Comparison of ENCODE assay signal across 15 cellular contexts in genomic region chr10:71501402-71501801, GRCh38.
"Had no signal": no experiment of that assay in that cellular context is flagged by ENCODE, and none has a peak within 500 bp of the region (broad histone marks: within the 10 kb centered on the region; RNA-seq: fewer than 3 reads in every experiment).

No MANE protein-coding gene starts in this region.

- H3K27ac Mint-ChIP-seq: activated CD4-positive, alpha-beta memory T cell treated with anti-CD3 and anti-CD28 coated beads, Interleukin-2, amount 10 ng/mL, durations not matched to agents 7 days and 5 days; activated naive CD4-positive, alpha-beta T cell treated with anti-CD3 and anti-CD28 coated beads, Interleukin-2, amount 50 U/mL, for 24 hours; activated T-helper 17 cell treated with anti-CD3 and anti-CD28 coated beads, Interleukin-2, amount 50 U/mL, for 72 hours had no signal

- H3K36me3 ChIP-seq: breast epithelium, right atrium auricular region, tibial nerve had no signal

- H3K27me3 Mint-ChIP-seq: activated naive CD4-positive, alpha-beta T cell treated with anti-CD3 and anti-CD28 coated beads, Interleukin-2, amount 50 U/mL, for 24 hours had no signal

- H3K36me3 Mint-ChIP-seq: activated naive CD4-positive, alpha-beta T cell treated with anti-CD3 and anti-CD28 coated beads, Interleukin-2, amount 50 U/mL, for 24 hours; naive B cell had no signal

- H3K4me1 Mint-ChIP-seq: activated naive CD4-positive, alpha-beta T cell treated with anti-CD3 and anti-CD28 coated beads, Interleukin-2, amount 50 U/mL, for 24 hours; activated T-helper 17 cell treated with anti-CD3 and anti-CD28 coated beads, Interleukin-2, amount 50 U/mL, for 72 hours had no signal

- H3K4me1 ChIP-seq: breast epithelium, right atrium auricular region had no signal

- H3K27me3 ChIP-seq: breast epithelium, right atrium auricular region, tibial nerve had no signal

- H3K9me3 ChIP-seq: breast epithelium, right atrium auricular region, tibial nerve had no signal

- H3K4me3 ChIP-seq: breast epithelium, right atrium auricular region, tibial nerve had no signal

- H3K9me3 Mint-ChIP-seq: activated CD4-positive, alpha-beta memory T cell treated with anti-CD3 and anti-CD28 coated beads, Interleukin-2, amount 10 ng/mL, durations not matched to agents 7 days and 5 days; activated naive CD4-positive, alpha-beta T cell treated with anti-CD3 and anti-CD28 coated beads, Interleukin-2, amount 50 U/mL, for 24 hours; activated T-cell treated with anti-CD3 and anti-CD28 coated beads, Interleukin-2, amount 50 U/mL, for 4 hours; activated T-helper 17 cell treated with anti-CD3 and anti-CD28 coated beads, Interleukin-2, amount 50 U/mL, for 72 hours had no signal

- H3K27ac ChIP-seq: breast epithelium, right atrium auricular region, tibial nerve had no signal

- ATAC-seq: activated CD4-positive, CD25-positive, alpha-beta regulatory T cell treated with anti-CD3 and anti-CD28 coated beads, Interleukin-2, amount 50 U/mL, for 24 hours; activated T-cell treated with anti-CD3 and anti-CD28 coated beads, Interleukin-2, amount 50 U/mL, for 4 hours; activated T-helper 17 cell treated with anti-CD3 and anti-CD28 coated beads, Interleukin-2, amount 50 U/mL, for 72 hours; left cardiac atrium; left ventricle myocardium superior had no signal

- H3K4me3 Mint-ChIP-seq: activated CD4-positive, alpha-beta memory T cell treated with anti-CD3 and anti-CD28 coated beads, Interleukin-2, amount 10 ng/mL, durations not matched to agents 7 days and 5 days; activated naive CD4-positive, alpha-beta T cell treated with anti-CD3 and anti-CD28 coated beads, Interleukin-2, amount 50 U/mL, for 24 hours; activated T-cell treated with anti-CD3 and anti-CD28 coated beads, Interleukin-2, amount 50 U/mL, for 4 hours; activated T-helper 17 cell treated with anti-CD3 and anti-CD28 coated beads, Interleukin-2, amount 50 U/mL, for 72 hours; naive B cell had no signal

- DNase-seq: activated CD4-positive, alpha-beta memory T cell treated with anti-CD3 and anti-CD28 coated beads, Interleukin-2, amount 10 ng/mL, durations not matched to agents 7 days and 5 days; activated CD4-positive, alpha-beta T cell treated with anti-CD3 and anti-CD28 coated beads for 48 hours; activated gamma-delta T cell treated with Interleukin-2 at 50 U/mL for 16 hours; activated T-cell treated with anti-CD3 and anti-CD28 coated beads, Interleukin-2, amount 50 U/mL, for 4 hours; central memory CD4-positive, alpha-beta T cell; left cardiac atrium; left ventricle myocardium superior; naive B cell; stimulated activated naive CD4-positive, alpha-beta T cell treated with Interleukin-2 at 50 U/mL for 16 hours had no signal
